27 cellular contexts compared by ENCODE assay signal in the genomic region with DNA sequence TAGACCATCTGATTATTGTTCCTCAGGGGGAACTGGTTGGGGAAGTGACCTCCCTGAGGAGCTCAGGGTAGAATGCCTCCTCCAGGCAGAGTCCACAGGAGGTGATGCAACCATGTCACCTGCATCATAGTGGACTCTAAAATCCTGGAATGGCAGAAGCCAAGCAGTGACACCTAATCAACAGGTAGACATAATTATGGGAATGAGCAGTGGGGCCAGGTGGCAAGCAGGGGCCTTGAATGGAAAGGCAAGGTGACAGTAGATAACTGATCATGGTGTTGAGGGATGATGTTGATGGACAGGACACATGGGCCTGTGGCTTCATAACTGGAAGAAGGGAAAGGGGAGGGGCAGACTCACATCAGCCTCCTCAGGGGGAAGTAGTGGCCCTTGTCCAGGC. TPM values are rescaled to one million over a fixed set of nuclear protein-coding genes. Genes with fewer than 3 reads are reported as not detected.
DNase-seq lines count a peak whose midpoint lies in the region; ATAC-seq, FAIRE-seq and TF ChIP-seq lines count a peak whose summit lies in the region.
"Had no signal": no experiment of that assay in that cellular context is flagged by ENCODE, and none has a peak within 500 bp of the region (broad histone marks: within the 10 kb centered on the region; RNA-seq: fewer than 3 reads in every experiment).

No MANE protein-coding gene starts in this region.

- H3K27me3 ChIP-seq in astrocyte (ENCODE audit: insufficient read depth, low read length) (no peaks in the 10 kb centered on the region), right lobe of liver (no peaks in the 10 kb centered on the region)
- H3K27me3 ChIP-seq: BLaER1 had no signal

- H3K36me3 Mint-ChIP-seq in astrocyte (ENCODE audit: low read depth, unreplicated experiment), result no peaks in the 10 kb centered on the region
- no peaks in the 10 kb centered on the region for H3K36me3 Mint-ChIP-seq in type B pancreatic cell
- H3K36me3 Mint-ChIP-seq in endothelial cell (ENCODE audit: low read depth, unreplicated experiment), result no peaks in the 10 kb centered on the region
- H3K36me3 Mint-ChIP-seq: CD14-positive monocyte; CD4-positive, alpha-beta memory T cell; CD4-positive, CD25-positive, alpha-beta regulatory T cell; CD8-positive, alpha-beta memory T cell had no signal

- H3K36me3 ChIP-seq in astrocyte (ENCODE audit: insufficient read depth, low read length) (no peaks in the 10 kb centered on the region), right lobe of liver (no peaks in the 10 kb centered on the region)
- H3K36me3 ChIP-seq: BE2C, BLaER1 had no signal

- H3K4me3 ChIP-seq in astrocyte (ENCODE audit: insufficient read depth, low read depth, low read length) (no peak overlapping the region), right lobe of liver (no peak overlapping the region)
- H3K4me3 ChIP-seq: BLaER1, GM12878 had no signal

- DNase-seq in NCI-H146 (lab: John Stamatoyannopoulos, UW) (peak; percentile 48), astrocyte (ENCODE audit: low read depth) (no peak), type B pancreatic cell (ENCODE audit: extremely low spot score, unreplicated experiment) (no peak), right lobe of liver (no peak), endothelial cell (ENCODE audit: low spot score) (no peak)
- DNase-seq: 8988T; ACHN; BE2C; C1 segment of cervical spinal cord; CD4-positive, alpha-beta memory T cell; CD4-positive, CD25-positive, alpha-beta regulatory T cell; CD8-positive, alpha-beta memory T cell; COR-L47; DMS 273 treated with DMSO at 0.1 percent for 48 hours; DMS153; DMS53; DMS79; DND-41; EL; GDM1 had no signal

- no peak for FAIRE-seq in astrocyte (lab: Jason Lieb, UNC)
- FAIRE-seq: A204.1, GM12878, GM12892, GM18507 had no signal

- H3K9ac ChIP-seq in astrocyte (ENCODE audit: low read length), result no peak overlapping the region
- H3K9ac ChIP-seq: BLaER1 had no signal

- H3K27ac Mint-ChIP-seq in astrocyte (ENCODE audit: unreplicated experiment), result no peak overlapping the region
- peak overlapping the region; percentile 44 for H3K27ac Mint-ChIP-seq in type B pancreatic cell
- H3K27ac Mint-ChIP-seq in endothelial cell (ENCODE audit: unreplicated experiment), result no peak overlapping the region
- H3K27ac Mint-ChIP-seq: CD14-positive monocyte; CD4-positive, alpha-beta memory T cell; CD4-positive, CD25-positive, alpha-beta regulatory T cell; CD8-positive, alpha-beta memory T cell had no signal

- TF ChIP-seq CTCF in astrocyte (IDR thresholded peaks at IDR 0.05; ENCODE audit: insufficient read depth, low read depth, low read length), result no peak
- no peak for TF ChIP-seq CTCF in type B pancreatic cell (conservative IDR thresholded peaks at IDR 0.05)
- no peak for TF ChIP-seq CTCF in right lobe of liver (IDR thresholded peaks at IDR 0.05)
- no peak for TF ChIP-seq CTCF in endothelial cell (IDR thresholded peaks at IDR 0.05; ENCODE audit: unreplicated experiment)

- H3K4me3 Mint-ChIP-seq in astrocyte (ENCODE audit: unreplicated experiment), result peak overlapping the region; percentile 37
- no peak overlapping the region for H3K4me3 Mint-ChIP-seq in type B pancreatic cell
- no peak overlapping the region for H3K4me3 Mint-ChIP-seq in endothelial cell (ENCODE audit: unreplicated experiment)
- H3K4me3 Mint-ChIP-seq: CD14-positive monocyte; CD4-positive, alpha-beta memory T cell; CD4-positive, CD25-positive, alpha-beta regulatory T cell; CD8-positive, alpha-beta memory T cell had no signal

- H3K4me1 Mint-ChIP-seq in astrocyte (ENCODE audit: low read depth, unreplicated experiment), result peaks cover 23% of the 10 kb centered on the region
- peaks cover 7% of the 10 kb centered on the region for H3K4me1 Mint-ChIP-seq in type B pancreatic cell (ENCODE audit: unreplicated experiment)
- peaks cover 8% of the 10 kb centered on the region for H3K4me1 Mint-ChIP-seq in endothelial cell (ENCODE audit: unreplicated experiment)
- H3K4me1 Mint-ChIP-seq: CD14-positive monocyte; CD4-positive, alpha-beta memory T cell; CD4-positive, CD25-positive, alpha-beta regulatory T cell; CD8-positive, alpha-beta memory T cell had no signal

- ATAC-seq in right lobe of liver (no peak), HG03571 (IDR thresholded peaks at IDR 0.05; ENCODE audit: unreplicated experiment) (no peak)
- ATAC-seq: GM12878 had no signal

- H3K27ac ChIP-seq in astrocyte (ENCODE audit: low read depth, low read length) (no peak overlapping the region), right lobe of liver (no peak overlapping the region)
- H3K27ac ChIP-seq: BLaER1 had no signal

- no peaks in the 10 kb centered on the region for H3K9me3 ChIP-seq in astrocyte (ENCODE audit: insufficient read depth, low read depth, low read length)
- no peaks in the 10 kb centered on the region for H3K9me3 ChIP-seq in right lobe of liver
- H3K9me3 ChIP-seq: BE2C, BLaER1 had no signal

- H3K9me3 Mint-ChIP-seq in astrocyte (ENCODE audit: unreplicated experiment) (peaks cover 5% of the 10 kb centered on the region), type B pancreatic cell (no peaks in the 10 kb centered on the region), endothelial cell (ENCODE audit: unreplicated experiment) (no peaks in the 10 kb centered on the region)
- H3K9me3 Mint-ChIP-seq: CD4-positive, alpha-beta memory T cell; CD4-positive, CD25-positive, alpha-beta regulatory T cell had no signal

- no peaks in the 10 kb centered on the region for H4K20me1 ChIP-seq in astrocyte (ENCODE audit: insufficient read depth, low read length)
- H4K20me1 ChIP-seq: BLaER1 had no signal

- H3K79me2 ChIP-seq in astrocyte (ENCODE audit: insufficient read depth, low read length), result no peaks in the 10 kb centered on the region

- peaks cover 24% of the 10 kb centered on the region for H3K4me1 ChIP-seq in astrocyte (ENCODE audit: insufficient read depth, low read length)
- peaks cover 0 to 16% (median 5%) of the 10 kb centered on the region in 4 donors for H3K4me1 ChIP-seq in right lobe of liver
- H3K4me1 ChIP-seq: BE2C had no signal

- H3K27me3 Mint-ChIP-seq in astrocyte (ENCODE audit: low read depth, unreplicated experiment) (peaks cover 9% of the 10 kb centered on the region), type B pancreatic cell (no peaks in the 10 kb centered on the region), endothelial cell (ENCODE audit: unreplicated experiment) (peaks cover 7% of the 10 kb centered on the region)

- intact Hi-C loops in right lobe of liver (cut with DNase I), result no loop called here

- TF ChIP-seq POLR2A in right lobe of liver (IDR thresholded peaks at IDR 0.05), result no peak

- no peak overlapping the region for H3K4me2 ChIP-seq in astrocyte (ENCODE audit: low read length)
- H3K4me2 ChIP-seq: BLaER1 had no signal

- H2AFZ ChIP-seq in astrocyte (ENCODE audit: low read depth, low read length), result no peak overlapping the region

RNA-seq across cellular contexts. Expression of gene IRS2, which starts 27.3 kb away (rescaled TPM):
- total RNA-seq in astrocyte, result 14.4 and 20.1 TPM in 2 replicates
- 19.4 and 30.1 TPM in 2 replicates for total RNA-seq in type B pancreatic cell (ENCODE audit: low replicate concordance)
- 10 to 100 TPM in 4 of 6 experiments, 1 to 10 TPM in 2; 8.8 to 26.0 (median 17.5) TPM for total RNA-seq in right lobe of liver
- total RNA-seq in endothelial cell (ENCODE audit: unreplicated experiment), result 16.4 TPM
